1 cellular context compared by ENCODE assay signal in the genomic region with DNA sequence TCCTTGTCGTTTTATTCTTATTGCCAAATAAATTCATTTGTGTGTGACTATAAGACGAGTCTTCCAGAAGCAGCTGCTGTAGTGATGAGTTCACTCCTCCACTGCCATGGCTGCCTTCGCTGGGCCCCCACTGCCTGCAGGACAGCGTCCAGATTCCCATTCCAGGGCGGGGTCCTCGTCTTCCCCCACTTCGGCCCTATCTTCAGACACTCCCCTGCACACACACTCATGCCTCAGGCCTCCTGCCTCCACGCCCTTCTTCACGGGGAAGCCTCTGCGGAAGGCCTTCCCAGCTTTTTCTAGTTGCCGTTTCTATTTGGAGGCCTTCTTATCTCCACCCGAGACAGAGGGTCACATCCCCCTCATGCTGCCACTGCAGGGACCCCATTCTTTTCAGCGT.
TF ChIP-seq lines count a peak whose summit lies in the region.

No MANE protein-coding gene starts in this region.

TF ChIP-seq in endothelial cell of umbilical vein, 7 proteins besides CTCF, POLR2A, EP300 and RAD21 (continued from another document):
- TF ChIP-seq JUN (IDR thresholded peaks at IDR 0.05; ENCODE audit: borderline replicate concordance, insufficient read depth, insufficient read length, low read depth) (no peak), FOS (IDR thresholded peaks at IDR 0.05; ENCODE audit: borderline replicate concordance, insufficient read depth, low read length) (no peak), POLR2AphosphoS5 (IDR thresholded peaks at IDR 0.05; ENCODE audit: insufficient read depth, low read depth, low read length) (no peak)
TF ChIP-seq in endothelial cell of umbilical vein: peak in this region for 0.
